8 cellular contexts compared by ENCODE assay signal in the genomic region with DNA sequence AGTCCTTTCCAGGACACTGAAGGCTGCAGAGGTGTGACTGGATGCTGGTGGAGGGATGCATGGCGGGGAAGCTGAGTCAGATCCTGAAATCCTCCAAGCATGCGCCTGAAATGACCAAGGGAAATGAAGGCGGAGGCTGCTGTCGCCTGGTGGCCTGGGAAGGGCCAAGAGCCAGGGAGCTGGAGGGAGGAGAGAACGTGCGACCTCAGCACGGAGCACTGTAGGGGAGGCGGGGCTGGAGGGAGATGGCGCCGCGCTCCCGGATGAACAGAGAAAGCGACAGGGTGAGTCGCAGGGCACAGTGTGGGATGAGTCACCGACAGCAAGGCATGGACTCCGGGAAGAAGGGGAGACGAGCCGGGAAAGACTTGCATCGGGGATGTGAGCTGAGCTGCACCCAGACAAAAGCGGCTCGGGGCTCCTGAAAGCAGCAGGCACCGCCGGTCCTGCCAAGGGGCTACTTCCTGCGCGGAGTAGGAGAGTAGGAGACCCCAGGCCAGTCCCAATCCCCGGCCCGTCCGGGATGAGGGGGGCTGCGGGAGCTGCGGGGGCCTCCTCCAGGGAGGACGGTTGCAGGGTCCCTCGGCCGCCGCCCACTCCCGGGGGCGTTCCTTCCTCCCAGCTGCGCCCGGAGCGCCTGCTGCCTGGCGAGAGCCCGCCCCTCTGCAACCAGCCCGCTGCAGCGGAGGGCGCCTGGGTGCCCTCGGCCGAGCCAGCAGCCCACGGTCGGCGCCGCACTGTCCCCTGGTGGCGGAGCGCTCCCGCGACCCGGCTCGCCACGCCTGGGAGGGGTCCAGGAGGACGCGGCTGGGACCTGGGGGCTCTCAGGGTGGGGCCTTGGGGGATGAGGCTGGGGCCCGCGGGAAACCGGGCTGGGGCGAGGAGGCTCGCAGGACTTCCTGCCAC. TPM values are rescaled to one million over a fixed set of nuclear protein-coding genes. Genes with fewer than 3 reads are reported as not detected.
A peak's percentile ranks its signal among the peaks of the same experiment; 100 is the strongest.
DNase-seq lines count a peak whose midpoint lies in the region; ATAC-seq, FAIRE-seq and TF ChIP-seq lines count a peak whose summit lies in the region.

No MANE protein-coding gene starts in this region.

- peaks cover 47% of the 10 kb centered on the region for H3K4me1 Mint-ChIP-seq in progenitor cell of endocrine pancreas (ENCODE audit: low read depth)

- FAIRE-seq in urothelium cell line (lab: Jason Lieb, UNC) = no peak

- peaks cover 42% of the 10 kb centered on the region for H3K4me1 ChIP-seq in left ventricle myocardium inferior

- peak overlapping the region; percentile 77 for H3K4me3 ChIP-seq in GM12864 (ENCODE audit: low read depth, low read length)
- H3K4me3 ChIP-seq in left ventricle myocardium inferior = peak overlapping the region; percentile 98

- H3K9me3 ChIP-seq in left ventricle myocardium inferior (replicated peaks) = no peaks in the 10 kb centered on the region

- H3K36me3 Mint-ChIP-seq in progenitor cell of endocrine pancreas (ENCODE audit: insufficient read depth) = no peaks in the 10 kb centered on the region

- DNase-seq in GM12864 (ENCODE audit: low read depth) = no peak
- peak; percentile 85 for DNase-seq in NCI-H1105 treated with DMSO at 0.1 percent for 48 hours (lab: John Stamatoyannopoulos, UW)
- peak; percentile 97 to 98 for DNase-seq in SW 1271 (lab: John Stamatoyannopoulos, UW)
- peak; percentile 82 for DNase-seq in amniotic stem cell (lab: John Stamatoyannopoulos, UW)
- peak; percentile 92 for DNase-seq in left ventricle myocardium inferior
- DNase-seq in progenitor cell of endocrine pancreas (ENCODE audit: low spot score, unreplicated experiment) = peak; percentile 88
- peak; percentile 87 for DNase-seq in urothelium cell line (ENCODE audit: low spot score)

- H3K27me3 ChIP-seq in left ventricle myocardium inferior (ENCODE audit: low read depth) = no peaks in the 10 kb centered on the region

- H3K4me3 Mint-ChIP-seq in progenitor cell of endocrine pancreas (ENCODE audit: low read depth) = peak overlapping the region; percentile 89

- intact Hi-C loops in left ventricle myocardium inferior (cut with micrococcal nuclease) = no loop called here

- TF ChIP-seq CTCF in GM12864 (IDR thresholded peaks at IDR 0.05; ENCODE audit: low read depth, low read length, missing control alignments) (peak; percentile 70), left ventricle myocardium inferior (IDR thresholded peaks at IDR 0.05; ENCODE audit: borderline replicate concordance) (peak; percentile 91), progenitor cell of endocrine pancreas (IDR thresholded peaks at IDR 0.05; ENCODE audit: unreplicated experiment) (peak; percentile 81)

- ATAC-seq in HG02642 (IDR thresholded peaks at IDR 0.05; ENCODE audit: poor library complexity, unreplicated experiment) = peak; percentile 74

- no peaks in the 10 kb centered on the region for H3K27me3 Mint-ChIP-seq in progenitor cell of endocrine pancreas

- H3K27ac ChIP-seq in left ventricle myocardium inferior (replicated peaks) = peak overlapping the region; percentile 100

- peak overlapping the region; percentile 99 for H3K27ac Mint-ChIP-seq in progenitor cell of endocrine pancreas

- H3K36me3 ChIP-seq in left ventricle myocardium inferior = no peaks in the 10 kb centered on the region

- H3K9me3 Mint-ChIP-seq in progenitor cell of endocrine pancreas (ENCODE audit: low read depth) = no peaks in the 10 kb centered on the region

RNA-seq across cellular contexts. Expression of a gene that starts 11.0 kb away (rescaled TPM):
- total RNA-seq in left ventricle myocardium inferior = 51.1 TPM
- 41.3 and 45.8 TPM in 2 replicates for total RNA-seq in progenitor cell of endocrine pancreas

RNA-seq across cellular contexts. Expression of a gene that starts 17.3 kb away (rescaled TPM):
- total RNA-seq in left ventricle myocardium inferior (233 TPM), progenitor cell of endocrine pancreas (220 and 226 TPM in 2 replicates)
